ENCODE assay signal across 17 cellular contexts in the genomic region with DNA sequence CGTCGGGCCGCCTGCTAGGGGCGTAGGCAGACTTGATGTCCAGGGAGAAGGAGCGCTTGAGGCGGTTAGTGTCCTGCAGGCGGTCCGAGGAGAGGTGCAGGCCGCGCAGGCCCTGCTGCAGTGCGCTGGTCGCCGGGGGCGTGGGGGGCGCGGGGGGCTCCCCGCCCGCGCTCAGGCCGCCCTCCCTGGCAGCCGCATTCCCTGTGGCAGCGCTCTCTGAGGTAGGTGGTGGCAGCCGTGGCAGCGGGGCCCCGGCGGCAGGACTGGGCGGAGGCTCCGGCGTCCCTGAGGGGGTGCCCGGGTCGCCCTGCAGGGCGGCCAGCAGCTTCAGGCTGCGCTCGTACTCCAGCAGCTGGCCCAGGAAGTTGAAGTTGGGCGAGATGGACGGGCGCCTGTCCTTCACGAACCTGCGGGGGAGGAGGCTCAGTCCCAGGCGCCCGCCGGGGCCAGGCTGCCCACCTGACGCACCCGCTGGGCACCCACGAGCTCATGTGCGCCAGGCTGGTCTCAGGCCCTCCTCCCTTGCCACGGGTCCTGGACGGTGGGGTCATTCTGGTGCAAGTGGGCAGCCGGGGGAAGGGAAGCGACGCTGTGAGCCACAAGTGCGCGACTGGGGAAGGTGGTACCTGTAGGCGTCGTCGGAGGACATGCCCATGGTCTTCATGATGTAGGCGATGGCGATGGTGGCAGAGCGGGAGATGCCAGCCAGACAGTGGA. TPM values are rescaled to one million over a fixed set of nuclear protein-coding genes. Genes with fewer than 3 reads are reported as not detected.
DNase-seq lines count a peak whose midpoint lies in the region; ATAC-seq and TF ChIP-seq lines count a peak whose summit lies in the region.
"Had no signal": no experiment of that assay in that cellular context is flagged by ENCODE, and none has a peak within 500 bp of the region (broad histone marks: within the 10 kb centered on the region; RNA-seq: fewer than 3 reads in every experiment).

No MANE protein-coding gene starts in this region.

- H3K27me3 ChIP-seq in duodenal mucosa (ENCODE audit: control insufficient read depth in 1 of 2, insufficient read depth in 2 of 2, low read length in 2 of 2) (no peaks in the 10 kb centered on the region), right lobe of liver (no peaks in the 10 kb centered on the region)
- H3K27me3 ChIP-seq: SJCRH30 had no signal

- H3K4me3 ChIP-seq in LNCaP clone FGC (ENCODE audit: low read depth, low read length): peak overlapping the region; percentile 51; the same call in 1 of the 2 replicates
- H3K4me3 ChIP-seq in duodenal mucosa (ENCODE audit: low read depth in 1 of 2, low read length in 2 of 2): no peak overlapping the region
- no peak overlapping the region for H3K4me3 ChIP-seq in right lobe of liver
- H3K4me3 ChIP-seq: SJCRH30 had no signal

- intact Hi-C loops in right lobe of liver (cut with DNase I): no loop called here

- H3K4me1 ChIP-seq in duodenal mucosa (ENCODE audit: control insufficient read depth in 1 of 2, insufficient read depth in 2 of 2, low read length in 2 of 2): peaks cover 29 to 61% of the 10 kb centered on the region in 2 donors
- H3K4me1 ChIP-seq in right lobe of liver: peaks cover 0 to 18% (median 7%) of the 10 kb centered on the region in 4 donors

- H3K27ac ChIP-seq in duodenal mucosa (ENCODE audit: low read depth, low read length): peak overlapping the region; percentile 20
- H3K27ac ChIP-seq in right lobe of liver: no peak overlapping the region
- H3K27ac ChIP-seq in temporal lobe (ENCODE audit: low read depth, low read length): peak overlapping the region; percentile 30
- H3K27ac ChIP-seq: foreskin keratinocyte, SJCRH30 had no signal

- no peak for TF ChIP-seq POLR2A in right lobe of liver (IDR thresholded peaks at IDR 0.05)

- ATAC-seq in right lobe of liver: no peak
- ATAC-seq in GM21390 (IDR thresholded peaks at IDR 0.05; ENCODE audit: unreplicated experiment): no peak
- ATAC-seq: activated CD8-positive, alpha-beta T cell treated with anti-CD3 and anti-CD28 coated beads for 36 hours; foreskin keratinocyte had no signal

- no peak overlapping the region for H3K9ac ChIP-seq in duodenal mucosa (ENCODE audit: low read depth in 1 of 2, low read length in 2 of 2)

- H3K9me3 ChIP-seq in duodenal mucosa (ENCODE audit: control insufficient read depth in 1 of 2, low read length in 2 of 2) (no peaks in the 10 kb centered on the region), right lobe of liver (no peaks in the 10 kb centered on the region)
- H3K9me3 ChIP-seq: SJCRH30 had no signal

- DNase-seq in LNCaP clone FGC (ENCODE audit: low read depth) (no peak), right lobe of liver (peak in 2 of 3 donors; percentile 37 to 48), middle frontal gyrus (ENCODE audit: extremely low spot score, low spot score) (no peak), UCSD-AML1 (lab: John Stamatoyannopoulos, UW; ENCODE audit: unreplicated experiment) (no peak), superior temporal gyrus (ENCODE audit: extremely low spot score) (no peak)
- DNase-seq: activated CD8-positive, alpha-beta T cell treated with anti-CD3 and anti-CD28 coated beads for 36 hours; effector memory CD4-positive, alpha-beta T cell; foreskin keratinocyte; GOT3; MV-4-11; retina; SJCRH30; stimulated activated CD4-positive, alpha-beta T cell treated with anti-CD3 and anti-CD28 coated beads, Interleukin-4, amount 100 ng/mL, for 1 hour had no signal

- H3K36me3 ChIP-seq in duodenal mucosa (ENCODE audit: control insufficient read depth in 1 of 2, insufficient read depth in 2 of 2, low read length in 2 of 2) (no peaks in the 10 kb centered on the region), right lobe of liver (no peaks in the 10 kb centered on the region)
- H3K36me3 ChIP-seq: SJCRH30 had no signal

- WGBS in right lobe of liver (ENCODE audit: insufficient coverage, low coverage, low lambda C conversion rate, missing lambda C conversion rate): no CpG with 5 or more reads among the region's 59 CpGs

- TF ChIP-seq CTCF in LNCaP clone FGC (IDR thresholded peaks at IDR 0.05; ENCODE audit: control insufficient read depth, extremely low read depth, insufficient read depth) (no peak), right lobe of liver (IDR thresholded peaks at IDR 0.05) (no peak)

RNA-seq across cellular contexts. Expression of a gene that starts 14.7 kb away (rescaled TPM):
- total RNA-seq in right lobe of liver (10 to 100 TPM in 2 of 6 experiments, 1 to 10 TPM in 2, under 1 TPM in 2; 0.22 to 13.7 (median 4.4) TPM), temporal lobe (7.6 TPM)

RNA-seq across cellular contexts. Expression of a gene that starts 27.8 kb away (rescaled TPM):
- total RNA-seq in right lobe of liver (not detected), temporal lobe (not detected)
- total RNA-seq: activated CD8-positive, alpha-beta T cell treated with anti-CD3 and anti-CD28 coated beads for 36 hours; activated T-helper 2 cell treated with anti-CD3 and anti-CD28 coated beads, Interferon-gamma antibody, Interleukin-2, Interleukin-4, amounts not matched to agents 10 μg/mL and 5 μg/mL and 100 μg/mL, durations not matched to agents 14 hours and 24 hours and 36 hours; foreskin keratinocyte; SJCRH30 had no signal

RNA-seq across cellular contexts. Expression of a gene that starts 40.8 kb away (rescaled TPM):
- total RNA-seq in right lobe of liver: not detected
- total RNA-seq in temporal lobe: not detected
- total RNA-seq: activated CD8-positive, alpha-beta T cell treated with anti-CD3 and anti-CD28 coated beads for 36 hours; activated T-helper 2 cell treated with anti-CD3 and anti-CD28 coated beads, Interferon-gamma antibody, Interleukin-2, Interleukin-4, amounts not matched to agents 10 μg/mL and 5 μg/mL and 100 μg/mL, durations not matched to agents 14 hours and 24 hours and 36 hours; foreskin keratinocyte; SJCRH30 had no signal

RNA-seq across cellular contexts. Expression of a gene that starts 50.9 kb away (rescaled TPM):
- total RNA-seq in right lobe of liver (not detected), temporal lobe (not detected)
- total RNA-seq: activated CD8-positive, alpha-beta T cell treated with anti-CD3 and anti-CD28 coated beads for 36 hours; activated T-helper 2 cell treated with anti-CD3 and anti-CD28 coated beads, Interferon-gamma antibody, Interleukin-2, Interleukin-4, amounts not matched to agents 10 μg/mL and 5 μg/mL and 100 μg/mL, durations not matched to agents 14 hours and 24 hours and 36 hours; foreskin keratinocyte; SJCRH30 had no signal

Comparison
In these comparisons a context has a peak if more than half of its experiments do, and no peak if none do; other contexts are left out.
1. DNase-seq: peak in right lobe of liver (2 of 3); none in LNCaP clone FGC (single experiment), middle frontal gyrus (single experiment), UCSD-AML1 (single experiment) and superior temporal gyrus (single experiment).
2. H3K27ac ChIP-seq: peak in duodenal mucosa (single experiment) and temporal lobe (single experiment); none in right lobe of liver (0 of 3).